Comparison of ENCODE assay signal across 17 cellular contexts in the genomic region with DNA sequence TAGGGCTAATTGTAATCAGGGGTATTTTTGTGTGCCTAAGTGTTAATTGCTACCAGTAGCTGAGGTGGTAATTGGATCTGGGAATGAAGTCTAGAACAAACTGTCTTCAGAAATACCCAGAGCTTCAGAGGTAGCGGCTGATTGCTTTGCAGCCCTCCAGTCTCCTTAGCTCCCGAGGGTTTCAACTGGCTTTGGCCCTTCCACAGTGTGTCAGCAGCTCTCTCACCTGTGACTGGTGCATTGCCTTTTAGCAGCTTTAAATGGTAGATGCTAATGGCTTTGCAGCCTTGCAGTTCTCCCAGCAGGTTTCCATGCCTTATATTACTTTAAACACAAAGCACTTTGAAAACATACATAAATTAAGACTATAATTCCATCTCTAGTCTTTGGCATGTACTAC.
DNase-seq lines count a peak whose midpoint lies in the region; ATAC-seq and TF ChIP-seq lines count a peak whose summit lies in the region.
"Had no signal": no experiment of that assay in that cellular context is flagged by ENCODE, and none has a peak within 500 bp of the region (broad histone marks: within the 10 kb centered on the region; RNA-seq: fewer than 3 reads in every experiment).

No MANE protein-coding gene starts in this region.

- H3K4me3 ChIP-seq in endodermal cell (ENCODE audit: low read length), result no peak overlapping the region
- H3K4me3 ChIP-seq: BLaER1 treated with 17β-estradiol and CSF1 and Interleukin-3, amounts not matched to agents 10 nM and 100 nM; GM12878 had no signal

- H3K4me1 Mint-ChIP-seq in endodermal cell, result peaks cover 16% of the 10 kb centered on the region
- H3K4me1 Mint-ChIP-seq: B cell, IgD-negative memory B cell had no signal

- no peak overlapping the region for H3K27ac ChIP-seq in endodermal cell (ENCODE audit: low read depth, low read length)
- H3K27ac ChIP-seq in substantia nigra (ENCODE audit: low read depth, low read length, poor library complexity, severe bottlenecking), result no peak overlapping the region

- no peaks in the 10 kb centered on the region for H3K9me3 ChIP-seq in endodermal cell (ENCODE audit: control insufficient read depth, low read length)
- H3K9me3 ChIP-seq: BLaER1 treated with 17β-estradiol and CSF1 and Interleukin-3, amounts not matched to agents 10 nM and 100 nM had no signal

- no peaks in the 10 kb centered on the region for H3K27me3 ChIP-seq in endodermal cell (ENCODE audit: control insufficient read depth, insufficient read depth, low read length, poor library complexity, severe bottlenecking)
- H3K27me3 ChIP-seq: BLaER1 treated with 17β-estradiol and CSF1 and Interleukin-3, amounts not matched to agents 10 nM and 100 nM had no signal

- H3K4me3 Mint-ChIP-seq in endodermal cell, result no peak overlapping the region
- H3K4me3 Mint-ChIP-seq: B cell; CD8-positive, alpha-beta T cell; IgD-negative memory B cell had no signal

- no peaks in the 10 kb centered on the region for H3K27me3 Mint-ChIP-seq in endodermal cell (ENCODE audit: insufficient read depth)
- H3K27me3 Mint-ChIP-seq: B cell, IgD-negative memory B cell had no signal

- H3K9ac ChIP-seq in endodermal cell (ENCODE audit: extremely low read depth, low read length, poor library complexity, severe bottlenecking), result no peak overlapping the region

- TF ChIP-seq CTCF in endodermal cell (conservative IDR thresholded peaks at IDR 0.05), result no peak

- 90 to 100% methylated on average over 1 to 2 of the region's 2 CpGs for WGBS in endodermal cell (ENCODE audit: insufficient coverage in 1 of 2, insufficient read length in 1 of 2), 2 experiments

- no peak for ATAC-seq in stimulated activated naive CD8-positive, alpha-beta T cell treated with anti-CD3 and anti-CD28 coated beads, Interleukin-15, Interleukin-2, amounts not matched to agents 100 U/mL and 50 U/mL, for 24 hours
- ATAC-seq: CD8-positive, alpha-beta T cell; GM12878; HepG2 had no signal

- H3K36me3 ChIP-seq in endodermal cell (ENCODE audit: control insufficient read depth, insufficient read depth, low read length), result no peaks in the 10 kb centered on the region
- H3K36me3 ChIP-seq: BLaER1 treated with 17β-estradiol and CSF1 and Interleukin-3, amounts not matched to agents 10 nM and 100 nM had no signal

- DNase-seq in NCI-H82 (lab: John Stamatoyannopoulos, UW) (peak; percentile 5), NCI-H82 treated with DMSO at 0.1 percent for 48 hours (lab: John Stamatoyannopoulos, UW; ENCODE audit: unreplicated experiment) (no peak), endodermal cell (peak; percentile 49), left kidney (ENCODE audit: low read depth, low spot score) (peak; percentile 1), substantia nigra (lab: John Stamatoyannopoulos, UW) (no peak), NCI-H526 (lab: John Stamatoyannopoulos, UW) (no peak)
- DNase-seq in stimulated activated naive CD8-positive, alpha-beta T cell treated with anti-CD3 and anti-CD28 coated beads, Interleukin-15, Interleukin-2, amounts not matched to agents 100 U/mL and 50 U/mL, for 24 hours, result no peak
- DNase-seq: 8988T; Calu3; CD8-positive, alpha-beta T cell; DND-41; EL had no signal

- H3K9me3 Mint-ChIP-seq in endodermal cell, result peaks cover 10% of the 10 kb centered on the region
- H3K9me3 Mint-ChIP-seq: IgD-negative memory B cell had no signal

- no peak overlapping the region for H3K27ac Mint-ChIP-seq in endodermal cell
- H3K27ac Mint-ChIP-seq: B cell; CD8-positive, alpha-beta T cell had no signal

- peaks cover 2% of the 10 kb centered on the region for H3K36me3 Mint-ChIP-seq in endodermal cell (ENCODE audit: low read depth)
- H3K36me3 Mint-ChIP-seq: CD8-positive, alpha-beta T cell had no signal

- H3K4me1 ChIP-seq in endodermal cell (ENCODE audit: control insufficient read depth, insufficient read depth, low read length), result peaks cover 8% of the 10 kb centered on the region

Comparison
In these comparisons a context has a peak if more than half of its experiments do, and no peak if none do; other contexts are left out.
1. DNase-seq: peak in NCI-H82 (single experiment), endodermal cell (single experiment) and left kidney (single experiment); none in NCI-H82 treated with DMSO at 0.1 percent for 48 hours (single experiment), stimulated activated naive CD8-positive, alpha-beta T cell treated with anti-CD3 and anti-CD28 coated beads, Interleukin-15, Interleukin-2, amounts not matched to agents 100 U/mL and 50 U/mL, for 24 hours (single experiment), substantia nigra (0 of 49) and NCI-H526 (0 of 2).